ENCODE assay signal across 19 cellular contexts in genomic region chr20:7936735-7937078, GRCh38. TPM values are rescaled to one million over a fixed set of nuclear protein-coding genes. Genes with fewer than 3 reads are reported as not detected.
DNase-seq lines count a peak whose midpoint lies in the region; ATAC-seq, FAIRE-seq and TF ChIP-seq lines count a peak whose summit lies in the region.
"Had no signal": no experiment of that assay in that cellular context is flagged by ENCODE, and none has a peak within 500 bp of the region (broad histone marks: within the 10 kb centered on the region; RNA-seq: fewer than 3 reads in every experiment).

No MANE protein-coding gene starts in this region.

- WGBS in HepG2 (ENCODE audit: low lambda C conversion rate) = 14% methylated on average over 4 of the region's 4 CpGs

- no peak for FAIRE-seq in HepG2 (lab: Jason Lieb, UNC)

- no peak for TF ChIP-seq POLR2A in HepG2 (IDR thresholded peaks at IDR 0.05; ENCODE audit: insufficient read depth in 1 of 2, low read depth in 2 of 2, low read length in 2 of 2)

- TF ChIP-seq CTCF in VCaP (conservative IDR thresholded peaks at IDR 0.05) (peak; percentile 61), HepG2 (CRISPR knock-in tag; IDR thresholded peaks at IDR 0.05) (no peak), ascending aorta (IDR thresholded peaks at IDR 0.05) (no peak)

- CTCF ChIA-PET in HepG2 (lab: Yijun Ruan, JAX; ENCODE audit: low intra/inter-chr PET ratio, low total read pairs) = interaction anchor here (1.6 to 3.1 kb wide), 2 partner anchors 52 to 785 kb away, joined by 6 to 33 read pairs; no protein-coding TSS in a partner anchor

- ATAC-seq in HG03159 (IDR thresholded peaks at IDR 0.05; ENCODE audit: unreplicated experiment) (peak; percentile 10), HepG2 (peak; percentile 16; the same call in 2 of the 3 replicates)

- H2AFZ ChIP-seq in HepG2 (ENCODE audit: low read length) = no peak overlapping the region

- intact Hi-C loops in HepG2 (cut with micrococcal nuclease; ENCODE audit: unreplicated experiment) = loop anchor here (1.0 to 10.0 kb wide), 5 partner anchors 44 to 1172 kb away; partner anchors contain the start of genes BMP2 and TMX4
- intact Hi-C loops in ascending aorta (cut with DNase I) = loop anchor here (5.0 kb wide), 1 partner anchor 786 kb away; no protein-coding TSS in a partner anchor

- H3K27me3 ChIP-seq in HepG2 (ENCODE audit: control insufficient read depth in 1 of 2, insufficient read depth in 2 of 2, low read length in 2 of 2) (no peaks in the 10 kb centered on the region), ascending aorta (no peaks in the 10 kb centered on the region)
- H3K27me3 ChIP-seq: body of pancreas, SJSA1, upper lobe of left lung had no signal

- H3K27ac ChIP-seq in VCaP = peak overlapping the region; percentile 79
- no peak overlapping the region for H3K27ac ChIP-seq in HepG2 (ENCODE audit: extremely low read length, insufficient read depth, low read length)
- H3K27ac ChIP-seq in substantia nigra (ENCODE audit: low read depth, low read length, poor library complexity, severe bottlenecking) = peak overlapping the region; percentile 13
- no peak overlapping the region for H3K27ac ChIP-seq in ascending aorta
- H3K27ac ChIP-seq: coronary artery, SJSA1, upper lobe of left lung had no signal

- H3K4me3 ChIP-seq in HepG2 (replicated peaks in 1 of 3; ENCODE audit: insufficient read depth in 1 of 3, low read depth in 2 of 3, low read length in 3 of 3) = no peak overlapping the region
- no peak overlapping the region for H3K4me3 ChIP-seq in ascending aorta
- H3K4me3 ChIP-seq: body of pancreas, coronary artery, SJSA1, upper lobe of left lung had no signal

- DNase-seq in HepG2 (ENCODE audit: low spot score) = no peak
- DNase-seq in substantia nigra (lab: John Stamatoyannopoulos, UW) = no peak
- DNase-seq in anterior cingulate cortex (lab: John Stamatoyannopoulos, UW) = no peak
- no peak for DNase-seq in stimulated activated CD4-positive, alpha-beta T cell treated with anti-CD3 and anti-CD28 coated beads, Interleukin-4, amount 100 ng/mL, for 24 hours
- DNase-seq in ascending aorta (ENCODE audit: low spot score in 2 of 2) = no peak
- DNase-seq: activated CD4-positive, CD25-positive, alpha-beta regulatory T cell treated with anti-CD3 and anti-CD28 coated beads, Interleukin-2, amount 50 U/mL, for 72 hours; NCI-H1436 treated with DMSO at 0.1 percent for 48 hours had no signal

- POLR2A ChIA-PET in HepG2 (lab: Yijun Ruan, JAX) = interaction anchor here (0.5 to 1.0 kb wide), 2 partner anchors 83 to 195 kb away, joined by 3 to 4 read pairs; partner anchors contain the start of gene TMX4

- TF ChIP-seq EP300 in HepG2 (IDR thresholded peaks at IDR 0.05; ENCODE audit: low read depth in 2 of 2, low read length in 2 of 2) (no peak), HepG2 (CRISPR knock-in tag; IDR thresholded peaks at IDR 0.05; ENCODE audit: borderline replicate concordance) (no peak)

- H3K4me1 ChIP-seq in HepG2 (ENCODE audit: insufficient read depth, low read length) = peaks cover 23% of the 10 kb centered on the region
- no peaks in the 10 kb centered on the region for H3K4me1 ChIP-seq in ascending aorta
- H3K4me1 ChIP-seq: SJSA1 had no signal

- 0 out of 2 replicates have a peak, but pooled peaks have one; percentile 1 for TF ChIP-seq RAD21 in HepG2 (CRISPR knock-in tag; IDR thresholded peaks at IDR 0.05)

- H3K9ac ChIP-seq in HepG2 (ENCODE audit: insufficient read depth, low read depth, low read length) = no peak overlapping the region

- no peaks in the 10 kb centered on the region for H3K79me2 ChIP-seq in HepG2 (ENCODE audit: insufficient read depth, low read length)

- BruUV-seq in HepG2 (replicated peaks; lab: Mats Ljungman, UMichigan) = no TSS peak

- H3K4me2 ChIP-seq in HepG2 (ENCODE audit: low read depth, low read length) = peak overlapping the region; percentile 43

- H4K20me1 ChIP-seq in HepG2 (ENCODE audit: insufficient read depth, low read length) = no peaks in the 10 kb centered on the region

- peaks cover 6% of the 10 kb centered on the region for H3K9me3 ChIP-seq in HepG2 (ENCODE audit: low read length)
- H3K9me3 ChIP-seq in ascending aorta = no peaks in the 10 kb centered on the region
- H3K9me3 ChIP-seq: body of pancreas, SJSA1, upper lobe of left lung had no signal

- H3K36me3 ChIP-seq in HepG2 (replicated peaks in 1 of 2; ENCODE audit: control insufficient read depth in 1 of 2, insufficient read depth in 2 of 2, low read length in 2 of 2) (no peaks in the 10 kb centered on the region), ascending aorta (no peaks in the 10 kb centered on the region)
- H3K36me3 ChIP-seq: SJSA1, upper lobe of left lung had no signal

- in situ Hi-C loops in HepG2 (cut with HindIII; ENCODE audit: extremely low pct_ligation_motif_present, low pct_unique_long_range_greater_than_20kb) = loop anchor here (10.0 kb wide), 1 partner anchor 788 kb away; no protein-coding TSS in a partner anchor

TF ChIP-seq in HepG2, 621 proteins besides CTCF, POLR2A, EP300 and RAD21 (continues in another document):
- no peak for TF ChIP-seq ZSCAN25 (CRISPR knock-in tag; IDR thresholded peaks at IDR 0.05)
- no peak for TF ChIP-seq RARG (CRISPR knock-in tag; IDR thresholded peaks at IDR 0.05; ENCODE audit: low read depth)
- no peak for TF ChIP-seq ZNF331 (CRISPR knock-in tag; IDR thresholded peaks at IDR 0.05)
- peak in 1 of 2 experiments; percentile 8; a peak in 1 of 4 replicates for TF ChIP-seq HMGXB4 (CRISPR knock-in tag; IDR thresholded peaks at IDR 0.05; ENCODE audit: borderline replicate concordance in 1 of 2, low read depth in 1 of 2)
- TF ChIP-seq ZBTB25 (CRISPR knock-in tag; IDR thresholded peaks at IDR 0.05) = 0 out of 2 replicates have a peak, but pooled peaks have one; percentile 32

RNA-seq across cellular contexts. Expression of gene HAO1, which starts 3.6 kb away (rescaled TPM):
- total RNA-seq in HepG2 (2016; rRNA removed; fragmentation: Illumina TruSeq; extraction: Trizol) (not detected in 2 replicates), ascending aorta (not detected)
- not detected in 2 replicates for total RNA-seq in HepG2 (2016; cell fraction: cytosol; rRNA removed; fragmentation: Illumina TruSeq; extraction: Trizol; ENCODE audit: low read depth)
- total RNA-seq in HepG2 (2016; cell fraction: insoluble cytoplasmic fraction; rRNA removed; fragmentation: Illumina TruSeq; extraction: Trizol) = not detected in 2 replicates
- total RNA-seq in HepG2 (2016; cell fraction: membrane; rRNA removed; fragmentation: Illumina TruSeq; extraction: Trizol) = not detected in 2 replicates
- total RNA-seq in HepG2 (2016; cell fraction: nucleus; rRNA removed; fragmentation: Illumina TruSeq; extraction: Trizol) = not detected in 2 replicates
- polyA plus RNA-seq in HepG2 (2011; rRNA removed) = 0.03 TPM in 1 of 2 replicates, not detected in the other
- polyA plus RNA-seq in HepG2 (2011; cell fraction: cytosol; rRNA removed) = not detected in 2 replicates
- not detected in 2 replicates for polyA plus RNA-seq in HepG2 (2011; cell fraction: nucleus; rRNA removed)
- polyA plus RNA-seq in HepG2 (2012) = not detected in 2 replicates
- polyA plus RNA-seq in HepG2 (2016; cell fraction: cytosol; fragmentation: Illumina TruSeq; extraction: Trizol; ENCODE audit: low read depth) = not detected in 2 replicates
- polyA plus RNA-seq in HepG2 (2016; cell fraction: insoluble cytoplasmic fraction; fragmentation: Illumina TruSeq; extraction: Trizol; ENCODE audit: low read depth) = not detected in 2 replicates
- polyA plus RNA-seq in HepG2 (2016; cell fraction: membrane; fragmentation: Illumina TruSeq; extraction: Trizol; ENCODE audit: low read depth) = not detected in 2 replicates
- polyA plus RNA-seq in HepG2 (2016; cell fraction: nucleus; fragmentation: Illumina TruSeq; extraction: Trizol; ENCODE audit: insufficient read depth, low read depth) = not detected in 2 replicates
- polyA minus RNA-seq in HepG2 (2011; rRNA and poly(A)+ RNA removed; ENCODE audit: low replicate concordance) = not detected in 2 replicates
- not detected in 2 replicates for polyA minus RNA-seq in HepG2 (2011; cell fraction: cytosol; rRNA and poly(A)+ RNA removed)
- not detected in 2 replicates for polyA minus RNA-seq in HepG2 (2011; cell fraction: nucleus; rRNA and poly(A)+ RNA removed)
- total RNA-seq: activated T-cell treated with anti-CD3 and anti-CD28 coated beads, Interleukin-2, amount 50 U/mL, for 72 hours; body of pancreas; M059J; mononuclear cell; omental fat pad; sciatic nerve; SJSA1 had no signal
- polyA plus RNA-seq: BJ had no signal

Comparison
In these comparisons a context has a peak if more than half of its experiments do, and no peak if none do; other contexts are left out.
1. H3K27ac ChIP-seq: peak in VCaP (single experiment) and substantia nigra (single experiment); none in HepG2 (single experiment) and ascending aorta (0 of 2).